In genomic region chr11:34139346-34139745, GRCh38 we compare ENCODE assay signal across 6 cellular contexts.
"Had no signal": no experiment of that assay in that cellular context is flagged by ENCODE, and none has a peak within 500 bp of the region (broad histone marks: within the 10 kb centered on the region; RNA-seq: fewer than 3 reads in every experiment).

No MANE protein-coding gene starts in this region.

- H3K9me3 ChIP-seq: HAP-1 had no signal

- H2AFZ ChIP-seq: GM23248 had no signal

- DNase-seq: GM23248, GOT3, H7, IMR-90 had no signal

- H3K9ac ChIP-seq: GM23248 had no signal

- ATAC-seq: HCT116 had no signal

- H3K4me3 ChIP-seq: GM23248, HAP-1 had no signal

- H3K27ac ChIP-seq: GM23248 had no signal

- H3K4me1 ChIP-seq: HAP-1 had no signal
